ENCODE assay signal across 20 cellular contexts in the genomic region with DNA sequence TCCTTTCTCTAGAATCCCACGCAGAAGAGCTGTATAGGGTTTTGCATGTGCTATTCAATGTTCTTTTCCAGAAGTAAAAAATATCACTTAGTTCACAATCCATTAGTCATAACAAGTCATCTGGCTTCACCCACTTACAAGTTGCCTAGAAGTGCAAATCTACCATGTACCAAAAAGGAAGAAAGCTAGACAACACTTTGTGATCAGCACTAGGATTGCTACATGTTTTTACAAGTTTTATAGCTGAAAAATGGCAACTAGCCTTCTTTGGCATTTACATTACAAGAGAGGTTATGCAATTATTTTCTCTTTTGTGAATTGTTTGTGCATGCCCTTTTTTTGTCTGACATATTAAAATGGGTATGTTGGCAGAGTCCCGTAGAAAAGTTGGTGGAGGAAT.
DNase-seq lines count a peak whose midpoint lies in the region; ATAC-seq and TF ChIP-seq lines count a peak whose summit lies in the region.
"Had no signal": no experiment of that assay in that cellular context is flagged by ENCODE, and none has a peak within 500 bp of the region (broad histone marks: within the 10 kb centered on the region; RNA-seq: fewer than 3 reads in every experiment).

No MANE protein-coding gene starts in this region.

- H3K27ac ChIP-seq in fibroblast of lung (ENCODE audit: insufficient read depth, low read length) (no peak overlapping the region), prostate gland (no peak overlapping the region)
- H3K27ac ChIP-seq: SJCRH30 had no signal

- no peaks in the 10 kb centered on the region for H3K79me2 ChIP-seq in fibroblast of lung (ENCODE audit: control insufficient read depth, insufficient read depth, low read length)

- CTCF ChIA-PET in BJ (lab: Yijun Ruan, JAX): no interaction called here

- H2AFZ ChIP-seq in fibroblast of lung (ENCODE audit: low read length): no peak overlapping the region

- 40% methylated on average over 2 of the region's 2 CpGs for WGBS in prostate gland

- H3K4me3 ChIP-seq in BJ (ENCODE audit: low read depth, low read length) (no peak overlapping the region), fibroblast of lung (replicated peaks in 1 of 4; ENCODE audit: control extremely low read depth in 1 of 4, insufficient read depth in 1 of 4, low read depth in 3 of 4, low read length in 4 of 4) (no peak overlapping the region), prostate gland (no peak overlapping the region)
- H3K4me3 ChIP-seq: MG63, SJCRH30 had no signal

- H3K9ac ChIP-seq in fibroblast of lung (ENCODE audit: insufficient read depth, low read length): no peak overlapping the region

- no peak for TF ChIP-seq POLR2A in prostate gland (IDR thresholded peaks at IDR 0.05)

- peak; percentile 20 for DNase-seq in BJ (ENCODE audit: low read depth)
- peak; percentile 15 for DNase-seq in RPMI7951 (ENCODE audit: low read depth)
- peak; percentile 25 to 28 for DNase-seq in fibroblast of lung (ENCODE audit: low read depth in 2 of 2)
- DNase-seq in prostate gland (ENCODE audit: low spot score): peak; percentile 20
- no peak for DNase-seq in GM20000 (ENCODE audit: low spot score)
- no peak for DNase-seq in mesothelial cell of epicardium (ENCODE audit: low spot score in 2 of 2, unreplicated experiment in 2 of 2)
- DNase-seq: activated CD4-positive, alpha-beta T cell treated with anti-CD3 and anti-CD28 coated beads, Interleukin-2, amount 10 ng/mL, durations not matched to agents 7 days and 5 days; activated gamma-delta T cell; amniotic stem cell; effector CD8-positive, alpha-beta T cell; H7; MG63; NCI-H69; SJCRH30; substantia nigra had no signal

- H3K4me1 ChIP-seq in fibroblast of lung (ENCODE audit: control insufficient read depth, extremely low read depth, insufficient read depth, low read length): peaks cover 3% of the 10 kb centered on the region
- no peaks in the 10 kb centered on the region for H3K4me1 ChIP-seq in prostate gland (replicated peaks)

- H3K9me3 ChIP-seq in fibroblast of lung (ENCODE audit: control insufficient read depth, insufficient read depth, low read depth, low read length) (no peaks in the 10 kb centered on the region), prostate gland (no peaks in the 10 kb centered on the region)
- H3K9me3 ChIP-seq: MG63, SJCRH30 had no signal

- no peaks in the 10 kb centered on the region for H3K36me3 Mint-ChIP-seq in mesothelial cell of epicardium

- no peak overlapping the region for H3K27ac Mint-ChIP-seq in mesothelial cell of epicardium
- H3K27ac Mint-ChIP-seq: activated CD4-positive, alpha-beta T cell treated with anti-CD3 and anti-CD28 coated beads, Interleukin-2, amount 10 ng/mL, durations not matched to agents 7 days and 5 days; T-helper 1 cell treated with Interleukin-12 subunit alpha and Interleukin-12 subunit beta and Interleukin-4 antibody, amounts not matched to agents 30 μg/mL and 1 μg/mL, for 36 hours had no signal

- ATAC-seq in GM21447 (IDR thresholded peaks at IDR 0.05; ENCODE audit: unreplicated experiment) (no peak), HG02623 (IDR thresholded peaks at IDR 0.05; ENCODE audit: unreplicated experiment) (no peak)
- ATAC-seq: left lobe of liver had no signal

- peaks cover 1% of the 10 kb centered on the region for H3K4me1 Mint-ChIP-seq in mesothelial cell of epicardium
- H3K4me1 Mint-ChIP-seq: activated CD4-positive, alpha-beta T cell treated with anti-CD3 and anti-CD28 coated beads, Interleukin-2, amount 10 ng/mL, durations not matched to agents 7 days and 5 days had no signal

- H3K27me3 ChIP-seq in BJ (ENCODE audit: control insufficient read depth, insufficient read depth, low read length) (no peaks in the 10 kb centered on the region), fibroblast of lung (ENCODE audit: control insufficient read depth, insufficient read depth, low read length) (no peaks in the 10 kb centered on the region), prostate gland (replicated peaks; ENCODE audit: insufficient read depth) (no peaks in the 10 kb centered on the region)
- H3K27me3 ChIP-seq: MG63, SJCRH30 had no signal

- no peak overlapping the region for H3K4me3 Mint-ChIP-seq in mesothelial cell of epicardium
- H3K4me3 Mint-ChIP-seq: activated CD4-positive, alpha-beta T cell treated with anti-CD3 and anti-CD28 coated beads, Interleukin-2, amount 10 ng/mL, durations not matched to agents 7 days and 5 days; neural crest cell; T-helper 1 cell treated with Interleukin-12 subunit alpha and Interleukin-12 subunit beta and Interleukin-4 antibody, amounts not matched to agents 30 μg/mL and 1 μg/mL, for 36 hours had no signal

- no peaks in the 10 kb centered on the region for H3K36me3 ChIP-seq in BJ (ENCODE audit: control insufficient read depth, insufficient read depth, low read length)
- H3K36me3 ChIP-seq in fibroblast of lung (ENCODE audit: control insufficient read depth, insufficient read depth, low read length): no peaks in the 10 kb centered on the region
- no peaks in the 10 kb centered on the region for H3K36me3 ChIP-seq in prostate gland
- H3K36me3 ChIP-seq: MG63, SJCRH30 had no signal

- POLR2A ChIA-PET in BJ (lab: Charles Lee): no interaction called here

- intact Hi-C loops in prostate gland (cut with DNase I): no loop called here

- peaks cover 4% of the 10 kb centered on the region for H3K9me3 Mint-ChIP-seq in mesothelial cell of epicardium
- H3K9me3 Mint-ChIP-seq: activated CD4-positive, alpha-beta T cell treated with anti-CD3 and anti-CD28 coated beads, Interleukin-2, amount 10 ng/mL, durations not matched to agents 7 days and 5 days; T-helper 1 cell treated with Interleukin-12 subunit alpha and Interleukin-12 subunit beta and Interleukin-4 antibody, amounts not matched to agents 30 μg/mL and 1 μg/mL, for 36 hours had no signal

- TF ChIP-seq CTCF in BJ (IDR thresholded peaks at IDR 0.05; ENCODE audit: insufficient read depth, low read depth, low read length) (no peak), fibroblast of lung (conservative IDR thresholded peaks at IDR 0.05 in 1 of 2, IDR thresholded peaks at IDR 0.05 in 1 of 2; ENCODE audit: low read depth in 1 of 2, low read length in 2 of 2) (no peak), prostate gland (IDR thresholded peaks at IDR 0.05) (no peak), GM20000 (IDR thresholded peaks at IDR 0.05; ENCODE audit: extremely low read depth, missing control alignments) (no peak), mesothelial cell of epicardium (IDR thresholded peaks at IDR 0.05; ENCODE audit: unreplicated experiment) (no peak)

- no peak overlapping the region for H3K4me2 ChIP-seq in fibroblast of lung (ENCODE audit: extremely low read depth, insufficient read depth, low read length)

- no peaks in the 10 kb centered on the region for H3K27me3 Mint-ChIP-seq in mesothelial cell of epicardium (ENCODE audit: low read depth)
- H3K27me3 Mint-ChIP-seq: activated CD4-positive, alpha-beta T cell treated with anti-CD3 and anti-CD28 coated beads, Interleukin-2, amount 10 ng/mL, durations not matched to agents 7 days and 5 days had no signal

- no peaks in the 10 kb centered on the region for H4K20me1 ChIP-seq in fibroblast of lung (ENCODE audit: control insufficient read depth, extremely low read depth, insufficient read depth, low read length)

Comparison
In these comparisons a context has a peak if more than half of its experiments do, and no peak if none do; other contexts are left out.
1. DNase-seq: peak in BJ (single experiment), RPMI7951 (single experiment), fibroblast of lung (2 of 2) and prostate gland (single experiment); none in GM20000 (single experiment) and mesothelial cell of epicardium (0 of 2).